Comparison of ENCODE assay signal across 21 cellular contexts in the genomic region with DNA sequence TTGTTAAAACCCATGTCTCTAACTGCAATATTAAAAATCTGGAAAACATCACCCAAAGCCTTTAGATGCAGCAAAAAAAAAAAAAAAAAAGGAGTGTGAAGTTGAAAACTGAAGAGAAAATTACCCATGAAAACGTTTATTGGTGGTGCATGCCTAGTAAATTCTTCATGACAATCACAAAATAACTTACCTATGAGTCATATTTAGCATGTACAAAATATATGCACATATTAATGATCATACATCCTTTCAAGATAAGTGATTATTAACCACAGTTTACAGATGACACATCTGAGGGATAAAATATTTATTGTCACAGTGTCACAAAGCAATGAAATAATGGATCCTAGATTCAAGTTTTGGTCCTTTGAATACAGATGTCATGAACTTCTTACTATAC.
A peak's percentile ranks its signal among the peaks of the same experiment; 100 is the strongest.
DNase-seq lines count a peak whose midpoint lies in the region; FAIRE-seq and TF ChIP-seq lines count a peak whose summit lies in the region.
"Had no signal": no experiment of that assay in that cellular context is flagged by ENCODE, and none has a peak within 500 bp of the region (broad histone marks: within the 10 kb centered on the region; RNA-seq: fewer than 3 reads in every experiment).

No MANE protein-coding gene starts in this region.

- H3K4me3 ChIP-seq in AG10803 (ENCODE audit: low read length) (no peak overlapping the region), bronchial epithelial cell (ENCODE audit: low read depth, low read length) (no peak overlapping the region), breast epithelium (no peak overlapping the region)
- H3K4me3 ChIP-seq: BLaER1, K562, PC-9, SJSA1 had no signal

- TF ChIP-seq CTCF in AG10803 (conservative IDR thresholded peaks at IDR 0.05; ENCODE audit: low read length) (no peak), HFFc6 (IDR thresholded peaks at IDR 0.05) (no peak), bronchial epithelial cell (IDR thresholded peaks at IDR 0.05; ENCODE audit: insufficient read depth, low read length, severe bottlenecking) (no peak), breast epithelium (IDR thresholded peaks at IDR 0.05) (no peak)

- intact Hi-C loops in breast epithelium (cut with DNase I; ENCODE audit: low total_unique reads): no loop called here

- no peaks in the 10 kb centered on the region for H3K9me3 Mint-ChIP-seq in HFFc6
- H3K9me3 Mint-ChIP-seq: CD8-positive, alpha-beta T cell; H9 had no signal

- FAIRE-seq in bronchial epithelial cell (lab: Jason Lieb, UNC): no peak
- FAIRE-seq: GM12892, K562 had no signal

- no peaks in the 10 kb centered on the region for H3K9me3 ChIP-seq in breast epithelium
- H3K9me3 ChIP-seq: BLaER1 had no signal

- H3K36me3 ChIP-seq in bronchial epithelial cell (ENCODE audit: control insufficient read depth, insufficient read depth, low read length) (no peaks in the 10 kb centered on the region), breast epithelium (no peaks in the 10 kb centered on the region)
- H3K36me3 ChIP-seq: BLaER1, SJSA1 had no signal

- no peak for TF ChIP-seq POLR2A in breast epithelium (IDR thresholded peaks at IDR 0.05)

- H3K4me1 ChIP-seq in breast epithelium: no peaks in the 10 kb centered on the region
- H3K4me1 ChIP-seq: BLaER1, SJSA1 had no signal

- DNase-seq in AG10803 (ENCODE audit: low read depth) (peak; percentile 15), HFFc6 (no peak), bronchial epithelial cell (ENCODE audit: low read depth) (peak; percentile 13), renal cortical epithelial cell (ENCODE audit: low read depth) (peak; percentile 39), NOMO-1 (lab: John Stamatoyannopoulos, UW; ENCODE audit: unreplicated experiment in 2 of 2) (no peak), breast epithelium (ENCODE audit: low spot score in 2 of 2) (no peak)
- DNase-seq in activated CD4-positive, alpha-beta T cell treated with anti-CD3 and anti-CD28 coated beads for 48 hours: no peak
- DNase-seq: CD8-positive, alpha-beta T cell; DMS79; GDM1; H9; NCI-H1436 treated with DMSO at 0.1 percent for 48 hours; NCI-H2029 treated with DMSO at 0.1 percent for 48 hours; NCI-H2171 treated with DMSO at 0.1 percent for 48 hours; NCI-H446 treated with DMSO at 0.1 percent for 48 hours; NK-92 treated with Interleukin-12 subunit alpha and Interleukin-12 subunit beta, amount 100 ng/mL, for 24 hours; PC-9 had no signal

- H3K27ac Mint-ChIP-seq in HFFc6: peak overlapping the region; percentile 8; the same call in 1 of the 2 replicates
- H3K27ac Mint-ChIP-seq: CD8-positive, alpha-beta T cell; H9 had no signal

- H3K36me3 Mint-ChIP-seq in HFFc6 (ENCODE audit: low read depth): no peaks in the 10 kb centered on the region
- H3K36me3 Mint-ChIP-seq: CD8-positive, alpha-beta T cell had no signal

- no peaks in the 10 kb centered on the region; the same call in 1 of the 2 replicates for H3K4me1 Mint-ChIP-seq in HFFc6 (ENCODE audit: low read depth)
- H3K4me1 Mint-ChIP-seq: H9 had no signal

- no peak overlapping the region for H3K27ac ChIP-seq in breast epithelium
- H3K27ac ChIP-seq: BLaER1, PC-9, SJSA1 had no signal

- no peak overlapping the region for H3K4me3 Mint-ChIP-seq in HFFc6
- H3K4me3 Mint-ChIP-seq: CD8-positive, alpha-beta T cell; H9 had no signal

- H3K27me3 ChIP-seq in bronchial epithelial cell (ENCODE audit: control insufficient read depth, insufficient read depth, low read length): no peaks in the 10 kb centered on the region
- no peaks in the 10 kb centered on the region for H3K27me3 ChIP-seq in breast epithelium
- H3K27me3 ChIP-seq: BLaER1, SJSA1 had no signal

- no peaks in the 10 kb centered on the region; the same call in 1 of the 2 replicates for H3K27me3 Mint-ChIP-seq in HFFc6 (ENCODE audit: insufficient read depth)

Comparison
In these comparisons a context has a peak if more than half of its experiments do, and no peak if none do; other contexts are left out.
1. DNase-seq: peak in AG10803 (single experiment), bronchial epithelial cell (single experiment) and renal cortical epithelial cell (single experiment); none in HFFc6 (single experiment), NOMO-1 (0 of 2), breast epithelium (0 of 2) and activated CD4-positive, alpha-beta T cell treated with anti-CD3 and anti-CD28 coated beads for 48 hours (single experiment).